Comparison of ENCODE assay signal across 18 cellular contexts in the genomic region with DNA sequence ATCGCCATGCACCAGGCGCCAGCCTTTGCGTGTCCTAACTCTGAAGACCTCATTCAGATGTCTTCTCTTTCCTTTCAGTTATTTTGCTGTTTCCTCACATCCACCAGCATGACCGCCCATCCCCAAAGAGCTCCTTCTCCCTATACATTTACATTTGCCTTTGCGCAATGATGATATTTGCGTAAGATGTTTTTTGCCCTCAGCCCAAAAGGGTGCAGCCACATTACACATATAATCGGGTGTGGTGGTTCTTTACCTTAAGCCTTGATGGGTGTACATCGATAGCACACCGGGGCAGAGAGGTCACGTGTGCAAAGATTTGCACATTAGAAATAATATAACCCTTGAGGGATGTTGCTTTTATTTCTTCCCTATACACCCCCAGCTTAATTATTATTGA.
"Had no signal": no experiment of that assay in that cellular context is flagged by ENCODE, and none has a peak within 500 bp of the region (broad histone marks: within the 10 kb centered on the region; RNA-seq: fewer than 3 reads in every experiment).

No MANE protein-coding gene starts in this region.

- DNase-seq: activated B cell treated with CpG ODN at 0.5 μM for 24 hours; activated CD4-positive, alpha-beta memory T cell treated with anti-CD3 and anti-CD28 coated beads, Interleukin-2, amount 10 ng/mL, durations not matched to agents 7 days and 5 days; activated CD4-positive, alpha-beta T cell treated with anti-CD3 and anti-CD28 coated beads for 1 hour; activated CD4-positive, alpha-beta T cell treated with anti-CD3 and anti-CD28 coated beads, Interleukin-2, amount 50 U/mL, for 1 hour; activated CD8-positive, alpha-beta memory T cell treated with anti-CD3 and anti-CD28 coated beads, Interleukin-2, amount 50 U/mL, for 4 hours; activated T-cell treated with anti-CD3 and anti-CD28 coated beads, Interleukin-2, amount 50 U/mL, for 1 hour; aorta; caudate nucleus; Karpas-422; NCI-H1105 treated with DMSO at 0.1 percent for 48 hours; NCI-H1436 treated with DMSO at 0.1 percent for 48 hours; NCI-H187; NCI-H2081; NCI-H510A treated with DMSO at 0.1 percent for 48 hours; NCI-H69; NK-92 treated with Interleukin-12 subunit alpha and Interleukin-12 subunit beta, amount 100 ng/mL, for 24 hours; SJCRH30; SK-N-SH had no signal
